Comparison of ENCODE assay signal across 9 cellular contexts in the genomic region with DNA sequence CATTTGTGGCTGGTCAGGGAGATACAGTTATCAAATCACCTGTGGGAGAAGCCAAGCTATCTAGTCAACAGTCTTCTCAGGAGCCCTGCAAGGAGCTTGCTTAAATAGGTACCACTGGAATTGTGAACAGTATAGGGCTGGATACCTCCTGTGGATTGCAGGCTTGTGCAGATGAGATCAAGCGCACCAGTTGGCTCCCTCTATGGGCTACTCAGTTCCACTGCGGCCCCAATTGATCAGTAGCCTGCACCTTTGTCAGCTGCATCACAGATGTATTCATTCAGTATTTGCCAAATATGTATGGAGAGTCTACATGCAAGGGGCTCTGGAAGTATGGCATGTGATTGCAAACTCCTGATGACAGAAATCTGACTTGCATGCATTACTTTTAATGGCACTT. TPM values are rescaled to one million over a fixed set of nuclear protein-coding genes. Genes with fewer than 3 reads are reported as not detected.
DNase-seq lines count a peak whose midpoint lies in the region; ATAC-seq and TF ChIP-seq lines count a peak whose summit lies in the region.
"Had no signal": no experiment of that assay in that cellular context is flagged by ENCODE, and none has a peak within 500 bp of the region (broad histone marks: within the 10 kb centered on the region; RNA-seq: fewer than 3 reads in every experiment).

No MANE protein-coding gene starts in this region.

- H3K4me1 Mint-ChIP-seq in activated CD4-positive, alpha-beta T cell treated with anti-CD3 and anti-CD28 coated beads, Interleukin-2, amount 10 ng/mL, durations not matched to agents 24 days and 14 days, result no peaks in the 10 kb centered on the region

- no peaks in the 10 kb centered on the region for H3K36me3 Mint-ChIP-seq in activated CD4-positive, alpha-beta T cell treated with anti-CD3 and anti-CD28 coated beads, Interleukin-2, amount 10 ng/mL, durations not matched to agents 24 days and 14 days (ENCODE audit: low read depth)

- no peaks in the 10 kb centered on the region for H3K9me3 Mint-ChIP-seq in activated CD4-positive, alpha-beta T cell treated with anti-CD3 and anti-CD28 coated beads, Interleukin-2, amount 10 ng/mL, durations not matched to agents 24 days and 14 days

- H3K27ac Mint-ChIP-seq in activated CD4-positive, alpha-beta T cell treated with anti-CD3 and anti-CD28 coated beads, Interleukin-2, amount 10 ng/mL, durations not matched to agents 24 days and 14 days, result no peak overlapping the region

- H3K4me3 Mint-ChIP-seq in activated CD4-positive, alpha-beta T cell treated with anti-CD3 and anti-CD28 coated beads, Interleukin-2, amount 10 ng/mL, durations not matched to agents 24 days and 14 days, result no peak overlapping the region

- H3K27me3 Mint-ChIP-seq in activated CD4-positive, alpha-beta T cell treated with anti-CD3 and anti-CD28 coated beads, Interleukin-2, amount 10 ng/mL, durations not matched to agents 24 days and 14 days, result no peaks in the 10 kb centered on the region

- intact Hi-C loops in activated CD4-positive, alpha-beta T cell treated with anti-CD3 and anti-CD28 coated beads, Interleukin-2, amount 10 ng/mL, durations not matched to agents 24 days and 14 days (cut with micrococcal nuclease), result no loop called here

- peak; percentile 5 for DNase-seq in Daoy (ENCODE audit: low read depth)
- peak; percentile 21 for DNase-seq in left kidney (ENCODE audit: low read depth, low spot score)
- DNase-seq in activated gamma-delta T cell treated with Interleukin-2 at 50 U/mL for 16 hours, result no peak
- DNase-seq in NCI-H748 treated with DMSO at 0.1 percent for 48 hours (lab: John Stamatoyannopoulos, UW), result no peak
- no peak for DNase-seq in stimulated activated naive CD4-positive, alpha-beta T cell (lab: John Stamatoyannopoulos, UW)
- no peak for DNase-seq in activated CD4-positive, alpha-beta T cell treated with anti-CD3 and anti-CD28 coated beads, Interleukin-2, amount 10 ng/mL, durations not matched to agents 24 days and 14 days
- DNase-seq: T-helper 2 cell had no signal

- peak; percentile 50 for ATAC-seq in HG02970 (IDR thresholded peaks at IDR 0.05; ENCODE audit: low FRiP score, unreplicated experiment)
- ATAC-seq in SK-N-SH treated with all-trans-retinoic acid at 6 μM for 48 hours, result peak; percentile 94

TF ChIP-seq in SK-N-SH treated with all-trans-retinoic acid at 6 μM for 48 hours, 23 proteins besides CTCF, POLR2A, EP300 and RAD21:
- TF ChIP-seq, protein P1, sequence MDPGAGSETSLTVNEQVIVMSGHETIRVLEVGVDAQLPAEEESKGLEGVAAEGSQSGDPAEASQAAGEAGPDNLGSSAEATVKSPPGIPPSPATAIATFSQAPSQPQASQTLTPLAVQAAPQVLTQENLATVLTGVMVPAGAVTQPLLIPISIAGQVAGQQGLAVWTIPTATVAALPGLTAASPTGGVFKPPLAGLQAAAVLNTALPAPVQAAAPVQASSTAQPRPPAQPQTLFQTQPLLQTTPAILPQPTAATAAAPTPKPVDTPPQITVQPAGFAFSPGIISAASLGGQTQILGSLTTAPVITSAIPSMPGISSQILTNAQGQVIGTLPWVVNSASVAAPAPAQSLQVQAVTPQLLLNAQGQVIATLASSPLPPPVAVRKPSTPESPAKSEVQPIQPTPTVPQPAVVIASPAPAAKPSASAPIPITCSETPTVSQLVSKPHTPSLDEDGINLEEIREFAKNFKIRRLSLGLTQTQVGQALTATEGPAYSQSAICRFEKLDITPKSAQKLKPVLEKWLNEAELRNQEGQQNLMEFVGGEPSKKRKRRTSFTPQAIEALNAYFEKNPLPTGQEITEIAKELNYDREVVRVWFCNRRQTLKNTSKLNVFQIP (CRISPR knock-in tag; IDR thresholded peaks at IDR 0.05; ENCODE audit: borderline replicate concordance, low read depth), result no peak
- TF ChIP-seq ESRRG (CRISPR knock-in tag; IDR thresholded peaks at IDR 0.05), result no peak
- no peak for TF ChIP-seq ZFP30 (CRISPR knock-in tag; IDR thresholded peaks at IDR 0.05)
- no peak for TF ChIP-seq ZNF70 (CRISPR knock-in tag; IDR thresholded peaks at IDR 0.05)
- TF ChIP-seq RARB (CRISPR knock-in tag; IDR thresholded peaks at IDR 0.05), result no peak
- TF ChIP-seq PATZ1 (CRISPR knock-in tag; IDR thresholded peaks at IDR 0.05; ENCODE audit: borderline replicate concordance), result no peak
- TF ChIP-seq BACH2 (CRISPR knock-in tag; IDR thresholded peaks at IDR 0.05; ENCODE audit: borderline replicate concordance), result no peak
- TF ChIP-seq TSHZ2 (CRISPR knock-in tag; IDR thresholded peaks at IDR 0.05), result no peak

RNA-seq across cellular contexts. Expression of gene TEX13A, which starts 28.6 kb away (rescaled TPM):
- total RNA-seq in Daoy (2014; rRNA removed; shearing (Covaris generic)), result not detected in 2 replicates
- total RNA-seq in activated CD4-positive, alpha-beta T cell treated with anti-CD3 and anti-CD28 coated beads, Interleukin-2, amount 10 ng/mL, durations not matched to agents 24 days and 14 days, result not detected in 2 replicates

Comparison
In these comparisons a context has a peak if more than half of its experiments do, and no peak if none do; other contexts are left out.
1. DNase-seq: peak in Daoy (single experiment) and left kidney (single experiment); none in activated gamma-delta T cell treated with Interleukin-2 at 50 U/mL for 16 hours (single experiment), NCI-H748 treated with DMSO at 0.1 percent for 48 hours (single experiment), stimulated activated naive CD4-positive, alpha-beta T cell (0 of 6) and activated CD4-positive, alpha-beta T cell treated with anti-CD3 and anti-CD28 coated beads, Interleukin-2, amount 10 ng/mL, durations not matched to agents 24 days and 14 days (single experiment).